Comparison of ENCODE assay signal across 23 cellular contexts in genomic region chr1:156845953-156846545, GRCh38. TPM values are rescaled to one million over a fixed set of nuclear protein-coding genes. Genes with fewer than 3 reads are reported as not detected.
A peak's percentile ranks its signal among the peaks of the same experiment; 100 is the strongest.
DNase-seq lines count a peak whose midpoint lies in the region; ATAC-seq, FAIRE-seq and TF ChIP-seq lines count a peak whose summit lies in the region.
"Had no signal": no experiment of that assay in that cellular context is flagged by ENCODE, and none has a peak within 500 bp of the region (broad histone marks: within the 10 kb centered on the region; RNA-seq: fewer than 3 reads in every experiment).

No MANE protein-coding gene starts in this region.

- CTCF ChIA-PET in activated CD8-positive, alpha-beta T cell treated with anti-CD3 and anti-CD28 coated beads for 36 hours (lab: Charles Lee) = interaction anchor here (1.7 to 5.7 kb wide), 3 partner anchors 8 to 44 kb away, joined by 5 to 81 read pairs (median 55); partner anchors contain the start of genes INSRR and NTRK1
- CTCF ChIA-PET in activated CD8-positive, alpha-beta T cell treated with anti-CD3 and anti-CD28 coated beads, Interleukin-2, amount 10 ng/mL, durations not matched to agents 7 days and 5 days (lab: Charles Lee) = interaction anchor here (1.2 to 7.4 kb wide), 3 partner anchors 9 to 120 kb away, joined by 3 to 125 read pairs (median 96); partner anchors contain the start of genes INSRR and NTRK1
- CTCF ChIA-PET in endothelial cell of umbilical vein (lab: Charles Lee) = interaction anchor here (1.0 to 5.4 kb wide), 5 partner anchors 8 to 120 kb away, joined by 3 to 42 read pairs (median 5); partner anchors contain the start of genes INSRR and NTRK1

- H3K4me1 ChIP-seq in HUES6 (ENCODE audit: control insufficient read depth, insufficient read depth, low read length) (peaks cover 19% of the 10 kb centered on the region), endothelial cell of umbilical vein (ENCODE audit: control insufficient read depth, extremely low read depth, insufficient read depth, low read length) (peaks cover 43% of the 10 kb centered on the region), upper lobe of right lung (no peaks in the 10 kb centered on the region)
- H3K4me1 ChIP-seq: BE2C had no signal

- H3K4me3 ChIP-seq in HUES6 (ENCODE audit: low read depth, low read length) = peak overlapping the region; percentile 59
- no peak overlapping the region for H3K4me3 ChIP-seq in endothelial cell of umbilical vein (replicated peaks in 1 of 3; ENCODE audit: insufficient read depth in 1 of 3, low read depth in 1 of 3, low read length in 3 of 3)
- H3K4me3 ChIP-seq in upper lobe of right lung = no peak overlapping the region
- H3K4me3 ChIP-seq: GM23248 had no signal

- dilution Hi-C loops in endothelial cell of umbilical vein (cut with MboI; ENCODE audit: extremely low pct_ligation_motif_present, low sequenced_read_pairs) = no loop called here

- peaks cover 56% of the 10 kb centered on the region for H3K27me3 Mint-ChIP-seq in activated CD8-positive, alpha-beta T cell treated with anti-CD3 and anti-CD28 coated beads for 36 hours
- H3K27me3 Mint-ChIP-seq in activated CD8-positive, alpha-beta T cell treated with anti-CD3 and anti-CD28 coated beads, Interleukin-2, amount 10 ng/mL, durations not matched to agents 7 days and 5 days (ENCODE audit: low read depth) = peaks cover 40% of the 10 kb centered on the region
- peaks cover 100% of the 10 kb centered on the region for H3K27me3 Mint-ChIP-seq in nephron progenitor cell (ENCODE audit: low read depth, poor library complexity)

- no peaks in the 10 kb centered on the region for H3K79me2 ChIP-seq in endothelial cell of umbilical vein (ENCODE audit: control insufficient read depth, insufficient read depth, low read length)

- no peak for DNase-seq in activated CD8-positive, alpha-beta T cell treated with anti-CD3 and anti-CD28 coated beads for 36 hours
- no peak for DNase-seq in activated CD8-positive, alpha-beta T cell treated with anti-CD3 and anti-CD28 coated beads, Interleukin-2, amount 10 ng/mL, durations not matched to agents 7 days and 5 days
- DNase-seq in endothelial cell of umbilical vein (ENCODE audit: low read depth, low spot score) (no peak), nephron progenitor cell (no peak), upper lobe of right lung (no peak)
- DNase-seq in activated T-cell treated with anti-CD3 and anti-CD28 coated beads, Interleukin-2, amount 50 U/mL, for 1 hour = no peak
- DNase-seq: 8988T, BE2C, DMS79 treated with DMSO at 0.1 percent for 48 hours, KG1, NCI-H1436 treated with DMSO at 0.1 percent for 48 hours, NCI-H2029 treated with DMSO at 0.1 percent for 48 hours, NCI-H2171 treated with DMSO at 0.1 percent for 48 hours, NCI-H510A, NCI-H774, PC-3 had no signal

- H3K36me3 ChIP-seq in HUES6 (ENCODE audit: control insufficient read depth, insufficient read depth, low read length) (no peaks in the 10 kb centered on the region), endothelial cell of umbilical vein (ENCODE audit: control insufficient read depth in 2 of 2, extremely low read depth in 1 of 2, insufficient read depth in 2 of 2, low read length in 2 of 2) (no peaks in the 10 kb centered on the region), upper lobe of right lung (no peaks in the 10 kb centered on the region)
- H3K36me3 ChIP-seq: BE2C had no signal

- ATAC-seq in activated CD8-positive, alpha-beta T cell treated with anti-CD3 and anti-CD28 coated beads for 36 hours = no peak
- no peak for ATAC-seq in activated CD8-positive, alpha-beta T cell treated with anti-CD3 and anti-CD28 coated beads, Interleukin-2, amount 10 ng/mL, durations not matched to agents 7 days and 5 days
- ATAC-seq in HG03025 (IDR thresholded peaks at IDR 0.05; ENCODE audit: low FRiP score, unreplicated experiment) (no peak), upper lobe of right lung (no peak)
- ATAC-seq: HepG2, PC-3 had no signal

- no peaks in the 10 kb centered on the region for H4K20me1 ChIP-seq in endothelial cell of umbilical vein (replicated peaks; ENCODE audit: control insufficient read depth, extremely low read depth, insufficient read depth, low read length)

- H3K27me3 ChIP-seq in HUES6 (ENCODE audit: control insufficient read depth, insufficient read depth, low read length) = peaks cover 100% of the 10 kb centered on the region
- H3K27me3 ChIP-seq in endothelial cell of umbilical vein (ENCODE audit: control insufficient read depth in 2 of 2, insufficient read depth in 2 of 2, low read length in 2 of 2) = peaks cover 58 to 59% of the 10 kb centered on the region in 2 experiments
- peaks cover 76% of the 10 kb centered on the region for H3K27me3 ChIP-seq in upper lobe of right lung
- H3K27me3 ChIP-seq: BE2C had no signal

- H3K9ac ChIP-seq in HUES6 (ENCODE audit: low read length) (no peak overlapping the region), endothelial cell of umbilical vein (replicated peaks; ENCODE audit: extremely low read depth, insufficient read depth, low read length) (no peak overlapping the region)
- H3K9ac ChIP-seq: GM23248 had no signal

- peaks cover 44% of the 10 kb centered on the region for H3K4me1 Mint-ChIP-seq in activated CD8-positive, alpha-beta T cell treated with anti-CD3 and anti-CD28 coated beads for 36 hours (ENCODE audit: low read depth)
- H3K4me1 Mint-ChIP-seq in activated CD8-positive, alpha-beta T cell treated with anti-CD3 and anti-CD28 coated beads, Interleukin-2, amount 10 ng/mL, durations not matched to agents 7 days and 5 days (ENCODE audit: low read depth) = peaks cover 49% of the 10 kb centered on the region
- peaks cover 34% of the 10 kb centered on the region for H3K4me1 Mint-ChIP-seq in nephron progenitor cell

- no peaks in the 10 kb centered on the region for H3K9me3 Mint-ChIP-seq in activated CD8-positive, alpha-beta T cell treated with anti-CD3 and anti-CD28 coated beads for 36 hours
- H3K9me3 Mint-ChIP-seq in activated CD8-positive, alpha-beta T cell treated with anti-CD3 and anti-CD28 coated beads, Interleukin-2, amount 10 ng/mL, durations not matched to agents 7 days and 5 days (ENCODE audit: insufficient read depth) = no peaks in the 10 kb centered on the region
- no peaks in the 10 kb centered on the region for H3K9me3 Mint-ChIP-seq in nephron progenitor cell
- H3K9me3 Mint-ChIP-seq: CD4-positive, alpha-beta memory T cell had no signal

- no peak overlapping the region for H3K27ac ChIP-seq in HUES6 (ENCODE audit: low read depth, low read length)
- no peak overlapping the region for H3K27ac ChIP-seq in endothelial cell of umbilical vein (ENCODE audit: insufficient read depth, low read depth, low read length)
- no peak overlapping the region for H3K27ac ChIP-seq in upper lobe of right lung
- H3K27ac ChIP-seq: GM23248 had no signal

- no peak for TF ChIP-seq CTCF in activated CD8-positive, alpha-beta T cell treated with anti-CD3 and anti-CD28 coated beads for 36 hours (IDR thresholded peaks at IDR 0.05)
- no peak for TF ChIP-seq CTCF in endothelial cell of umbilical vein (IDR thresholded peaks at IDR 0.05; ENCODE audit: extremely low read depth in 1 of 2, insufficient read depth in 1 of 2, low read depth in 1 of 2, low read length in 2 of 2)
- TF ChIP-seq CTCF in nephron progenitor cell (IDR thresholded peaks at IDR 0.05) = no peak
- TF ChIP-seq CTCF in upper lobe of right lung (IDR thresholded peaks at IDR 0.05) = no peak

- POLR2A ChIA-PET in activated CD8-positive, alpha-beta T cell treated with anti-CD3 and anti-CD28 coated beads for 36 hours (lab: Charles Lee) = interaction anchor here (0.6 to 0.9 kb wide), 2 partner anchors 19 to 95 kb away, joined by 3 to 4 read pairs; no protein-coding TSS in a partner anchor
- POLR2A ChIA-PET in activated CD8-positive, alpha-beta T cell treated with anti-CD3 and anti-CD28 coated beads, Interleukin-2, amount 10 ng/mL, durations not matched to agents 7 days and 5 days (lab: Charles Lee) = interaction anchor here (2.6 kb wide), 1 partner anchor 14 kb away, joined by 10 read pairs; the partner anchor contains the start of gene NTRK1
- POLR2A ChIA-PET in endothelial cell of umbilical vein (lab: Charles Lee) = no interaction called here

- FAIRE-seq in endothelial cell of umbilical vein (lab: Jason Lieb, UNC) = no peak
- FAIRE-seq: D721Med, HepG2 had no signal

- H3K9me1 ChIP-seq in endothelial cell of umbilical vein (replicated peaks; ENCODE audit: control insufficient read depth, extremely low read depth, insufficient read depth, low read length) = no peaks in the 10 kb centered on the region

- H2AFZ ChIP-seq in endothelial cell of umbilical vein (ENCODE audit: low read depth, low read length) = no peak overlapping the region
- H2AFZ ChIP-seq: GM23248 had no signal

- H3K4me2 ChIP-seq in endothelial cell of umbilical vein (ENCODE audit: insufficient read depth, low read length) = no peak overlapping the region

- TF ChIP-seq POLR2A in endothelial cell of umbilical vein (IDR thresholded peaks at IDR 0.05; ENCODE audit: low read depth, low read length) = no peak

- BruUV-seq in endothelial cell of umbilical vein (replicated peaks; lab: Mats Ljungman, UMichigan) = no TSS peak

- H3K36me3 Mint-ChIP-seq in activated CD8-positive, alpha-beta T cell treated with anti-CD3 and anti-CD28 coated beads for 36 hours (ENCODE audit: low read depth) = no peaks in the 10 kb centered on the region
- H3K36me3 Mint-ChIP-seq in activated CD8-positive, alpha-beta T cell treated with anti-CD3 and anti-CD28 coated beads, Interleukin-2, amount 10 ng/mL, durations not matched to agents 7 days and 5 days (ENCODE audit: low read depth) = peaks cover 2% of the 10 kb centered on the region
- H3K36me3 Mint-ChIP-seq in nephron progenitor cell (ENCODE audit: low read depth) = no peaks in the 10 kb centered on the region

- no peaks in the 10 kb centered on the region for H3K9me3 ChIP-seq in HUES6 (ENCODE audit: control insufficient read depth, insufficient read depth, low read depth, low read length)
- H3K9me3 ChIP-seq in endothelial cell of umbilical vein (replicated peaks; ENCODE audit: control insufficient read depth, insufficient read depth, low read length) = no peaks in the 10 kb centered on the region
- H3K9me3 ChIP-seq in upper lobe of right lung = no peaks in the 10 kb centered on the region
- H3K9me3 ChIP-seq: BE2C had no signal

- peak overlapping the region; percentile 71 for H3K4me3 Mint-ChIP-seq in activated CD8-positive, alpha-beta T cell treated with anti-CD3 and anti-CD28 coated beads for 36 hours
- H3K4me3 Mint-ChIP-seq in activated CD8-positive, alpha-beta T cell treated with anti-CD3 and anti-CD28 coated beads, Interleukin-2, amount 10 ng/mL, durations not matched to agents 7 days and 5 days = no peak overlapping the region
- H3K4me3 Mint-ChIP-seq in nephron progenitor cell = peak overlapping the region; percentile 13

- no peak overlapping the region for H3K27ac Mint-ChIP-seq in activated CD8-positive, alpha-beta T cell treated with anti-CD3 and anti-CD28 coated beads for 36 hours
- H3K27ac Mint-ChIP-seq in activated CD8-positive, alpha-beta T cell treated with anti-CD3 and anti-CD28 coated beads, Interleukin-2, amount 10 ng/mL, durations not matched to agents 7 days and 5 days = no peak overlapping the region
- H3K27ac Mint-ChIP-seq in nephron progenitor cell = no peak overlapping the region

- intact Hi-C loops in activated CD8-positive, alpha-beta T cell treated with anti-CD3 and anti-CD28 coated beads for 36 hours (cut with micrococcal nuclease) = no loop called here
- intact Hi-C loops in endothelial cell of umbilical vein (cut with micrococcal nuclease) (no loop called here), upper lobe of right lung (cut with DNase I) (no loop called here)

RNA-seq across cellular contexts. Expression of gene INSRR, which starts 12.9 kb away (rescaled TPM):
- total RNA-seq in activated CD8-positive, alpha-beta T cell treated with anti-CD3 and anti-CD28 coated beads for 36 hours = under 1 TPM; 0.47 to 0.54 TPM
- under 1 TPM; 0.21 TPM for total RNA-seq in activated CD8-positive, alpha-beta T cell treated with anti-CD3 and anti-CD28 coated beads, Interleukin-2, amount 10 ng/mL, durations not matched to agents 7 days and 5 days
- total RNA-seq in endothelial cell of umbilical vein (not detected in 2 replicates), upper lobe of right lung (not detected)
- not detected in 2 replicates for polyA plus RNA-seq in endothelial cell of umbilical vein
- polyA plus RNA-seq in endothelial cell of umbilical vein (2011; cell fraction: cytosol; rRNA removed) = not detected in 2 replicates
- polyA plus RNA-seq in endothelial cell of umbilical vein (2011; cell fraction: nucleus; rRNA removed) = not detected in 2 replicates
- polyA plus RNA-seq in endothelial cell of umbilical vein (2012) = not detected in 2 replicates
- polyA minus RNA-seq in endothelial cell of umbilical vein = not detected in 2 replicates
- not detected for polyA minus RNA-seq in endothelial cell of umbilical vein (2011; cell fraction: cytosol; rRNA and poly(A)+ RNA removed)
- not detected in 2 replicates for polyA minus RNA-seq in endothelial cell of umbilical vein (2011; cell fraction: nucleus; rRNA and poly(A)+ RNA removed)
- total RNA-seq: G401, GM23248, HepG2, PC-3 had no signal
- polyA plus RNA-seq: CD4-positive, alpha-beta memory T cell; HepG2 had no signal

RNA-seq across cellular contexts. Expression of gene NTRK1, which starts 14.6 kb away (rescaled TPM):
- 10 to 100 TPM; 23.5 to 25.9 TPM for total RNA-seq in activated CD8-positive, alpha-beta T cell treated with anti-CD3 and anti-CD28 coated beads for 36 hours
- total RNA-seq in activated CD8-positive, alpha-beta T cell treated with anti-CD3 and anti-CD28 coated beads, Interleukin-2, amount 10 ng/mL, durations not matched to agents 7 days and 5 days = 1 to 10 TPM; 9.9 TPM
- total RNA-seq in endothelial cell of umbilical vein (not detected in 2 replicates), upper lobe of right lung (1.2 TPM)
- 0.07 TPM in 1 of 2 replicates, not detected in the other for polyA plus RNA-seq in endothelial cell of umbilical vein
- 0.03 TPM in 1 of 2 replicates, not detected in the other for polyA plus RNA-seq in endothelial cell of umbilical vein (2011; cell fraction: cytosol; rRNA removed)
- polyA plus RNA-seq in endothelial cell of umbilical vein (2011; cell fraction: nucleus; rRNA removed) = 0.07 and 0.11 TPM in 2 replicates
- polyA plus RNA-seq in endothelial cell of umbilical vein (2012) = not detected in 2 replicates
- polyA minus RNA-seq in endothelial cell of umbilical vein = 0.34 TPM in 1 of 2 replicates, not detected in the other
- polyA minus RNA-seq in endothelial cell of umbilical vein (2011; cell fraction: cytosol; rRNA and poly(A)+ RNA removed) = not detected
- polyA minus RNA-seq in endothelial cell of umbilical vein (2011; cell fraction: nucleus; rRNA and poly(A)+ RNA removed) = not detected in 2 replicates
- total RNA-seq: HepG2 had no signal
- polyA plus RNA-seq: CD4-positive, alpha-beta memory T cell; HepG2 had no signal

RNA-seq across cellular contexts. Expression of gene SH2D2A, which starts 29.4 kb away (rescaled TPM):
- 100 to 1,000 TPM; 297 to 315 TPM for total RNA-seq in activated CD8-positive, alpha-beta T cell treated with anti-CD3 and anti-CD28 coated beads for 36 hours
- 10 to 100 TPM; 84.0 to 86.7 TPM for total RNA-seq in activated CD8-positive, alpha-beta T cell treated with anti-CD3 and anti-CD28 coated beads, Interleukin-2, amount 10 ng/mL, durations not matched to agents 7 days and 5 days
- total RNA-seq in endothelial cell of umbilical vein (1.1 and 1.8 TPM in 2 replicates), upper lobe of right lung (3.8 TPM)
- polyA plus RNA-seq in endothelial cell of umbilical vein = 0.41 and 0.92 TPM in 2 replicates
- 0.49 and 0.53 TPM in 2 replicates for polyA plus RNA-seq in endothelial cell of umbilical vein (2011; cell fraction: cytosol; rRNA removed)
- 0.53 and 0.56 TPM in 2 replicates for polyA plus RNA-seq in endothelial cell of umbilical vein (2011; cell fraction: nucleus; rRNA removed)
- polyA plus RNA-seq in endothelial cell of umbilical vein (2012) = 1.5 and 1.7 TPM in 2 replicates
- polyA minus RNA-seq in endothelial cell of umbilical vein = 0.23 TPM in 1 of 2 replicates, not detected in the other
- polyA minus RNA-seq in endothelial cell of umbilical vein (2011; cell fraction: cytosol; rRNA and poly(A)+ RNA removed) = 1.7 TPM
- polyA minus RNA-seq in endothelial cell of umbilical vein (2011; cell fraction: nucleus; rRNA and poly(A)+ RNA removed) = 0.63 TPM in 1 of 2 replicates, not detected in the other
- total RNA-seq: GM23248 had no signal

RNA-seq across cellular contexts. Expression of gene PEAR1, which starts 47.5 kb away (rescaled TPM):
- total RNA-seq in activated CD8-positive, alpha-beta T cell treated with anti-CD3 and anti-CD28 coated beads for 36 hours = under 1 TPM in 1 of 2 experiments, not detected in 1; 0.07 TPM
- under 1 TPM; 0.21 to 0.40 TPM for total RNA-seq in activated CD8-positive, alpha-beta T cell treated with anti-CD3 and anti-CD28 coated beads, Interleukin-2, amount 10 ng/mL, durations not matched to agents 7 days and 5 days
- total RNA-seq in endothelial cell of umbilical vein (88.7 and 90.7 TPM in 2 replicates), upper lobe of right lung (17.9 TPM)
- 101 and 106 TPM in 2 replicates for polyA plus RNA-seq in endothelial cell of umbilical vein
- polyA plus RNA-seq in endothelial cell of umbilical vein (2011; cell fraction: cytosol; rRNA removed) = 63.4 and 71.9 TPM in 2 replicates
- polyA plus RNA-seq in endothelial cell of umbilical vein (2011; cell fraction: nucleus; rRNA removed) = 345 and 371 TPM in 2 replicates
- polyA plus RNA-seq in endothelial cell of umbilical vein (2012) = 59.2 and 68.7 TPM in 2 replicates
- 61.8 and 69.8 TPM in 2 replicates for polyA minus RNA-seq in endothelial cell of umbilical vein
- polyA minus RNA-seq in endothelial cell of umbilical vein (2011; cell fraction: cytosol; rRNA and poly(A)+ RNA removed) = 0.31 TPM
- 62.5 and 69.6 TPM in 2 replicates for polyA minus RNA-seq in endothelial cell of umbilical vein (2011; cell fraction: nucleus; rRNA and poly(A)+ RNA removed)
- polyA plus RNA-seq: CD4-positive, alpha-beta memory T cell had no signal

Comparison
In these comparisons a context has a peak if more than half of its experiments do, and no peak if none do; other contexts are left out.
1. RNA of gene SH2D2A, which starts 29.4 kb away (total RNA-seq): 297 to 315 TPM in activated CD8-positive, alpha-beta T cell treated with anti-CD3 and anti-CD28 coated beads for 36 hours and 84.0 to 86.7 TPM in activated CD8-positive, alpha-beta T cell treated with anti-CD3 and anti-CD28 coated beads, Interleukin-2, amount 10 ng/mL, durations not matched to agents 7 days and 5 days; 3.8 TPM in upper lobe of right lung (single experiment) and 1.1 to 1.8 TPM in endothelial cell of umbilical vein; every median in the first group is over 10 times any median in the second.